In the genomic region with DNA sequence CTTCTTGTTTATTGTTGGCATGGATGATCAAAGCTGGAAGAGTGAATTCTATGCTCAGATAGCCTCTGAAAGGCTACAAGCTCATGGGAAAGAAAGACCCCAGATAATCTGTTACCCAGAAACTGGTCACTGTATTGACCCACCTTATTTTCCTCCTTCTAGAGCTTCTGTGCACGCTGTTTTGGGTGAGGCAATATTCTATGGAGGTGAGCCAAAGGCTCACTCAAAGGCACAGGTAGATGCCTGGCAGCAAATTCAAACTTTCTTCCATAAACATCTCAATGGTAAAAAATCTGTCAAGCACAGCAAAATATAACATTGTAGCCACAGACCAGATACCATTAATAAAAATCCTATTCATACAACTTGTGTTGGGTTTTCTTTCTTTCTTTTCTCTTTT, we compare ENCODE assay signal across 9 cellular contexts. TPM values are rescaled to one million over a fixed set of nuclear protein-coding genes. Genes with fewer than 3 reads are reported as not detected.
"Had no signal": no experiment of that assay in that cellular context is flagged by ENCODE, and none has a peak within 500 bp of the region (broad histone marks: within the 10 kb centered on the region; RNA-seq: fewer than 3 reads in every experiment).

No MANE protein-coding gene starts in this region.

- ATAC-seq: GM12878 had no signal

- FAIRE-seq: G401.6, GM12878, GM12891, GM12892, GM18507, GM19239 had no signal

- DNase-seq: GDM1, GF-D8 had no signal

- H3K4me3 ChIP-seq: GM12878 had no signal

RNA-seq across cellular contexts. Expression of gene ACOT6, which starts 7.2 kb away (rescaled TPM):
- total RNA-seq: G401, GM12878 had no signal
- polyA plus RNA-seq: GM12878 had no signal

RNA-seq across cellular contexts. Expression of gene ACOT4, which starts 27.9 kb away (rescaled TPM):
- total RNA-seq: G401 had no signal
